8 cellular contexts compared by ENCODE assay signal in the genomic region with DNA sequence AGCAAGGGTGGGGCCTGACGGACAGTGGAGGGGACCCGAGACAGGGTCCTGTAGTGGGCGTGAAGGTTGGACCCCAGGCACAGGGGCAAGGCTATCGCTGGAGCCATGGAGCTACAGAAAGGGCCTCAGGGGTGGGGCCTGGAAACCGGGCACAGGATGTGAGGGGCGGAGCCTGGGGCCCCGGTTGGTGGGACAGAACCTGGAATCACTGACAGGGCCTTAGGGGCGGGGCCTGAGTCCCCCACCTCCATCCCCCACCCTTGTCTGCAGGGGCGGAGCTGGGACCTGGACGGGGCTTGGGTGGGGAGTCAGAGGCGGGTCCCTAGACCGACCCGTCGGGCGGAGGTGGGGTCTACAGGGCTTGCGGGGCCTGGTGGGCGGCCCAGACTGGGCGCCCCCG. TPM values are rescaled to one million over a fixed set of nuclear protein-coding genes. Genes with fewer than 3 reads are reported as not detected.
A peak's percentile ranks its signal among the peaks of the same experiment; 100 is the strongest.
DNase-seq lines count a peak whose midpoint lies in the region; ATAC-seq and TF ChIP-seq lines count a peak whose summit lies in the region.

No MANE protein-coding gene starts in this region.

- ATAC-seq in activated CD8-positive, alpha-beta T cell treated with anti-CD3 and anti-CD28 coated beads for 36 hours, result peak; percentile 73
- no peak for ATAC-seq in HG03460 (IDR thresholded peaks at IDR 0.05; ENCODE audit: unreplicated experiment)

- peaks cover 3% of the 10 kb centered on the region for H3K36me3 ChIP-seq in right atrium auricular region

- H3K4me3 Mint-ChIP-seq in activated CD8-positive, alpha-beta T cell treated with anti-CD3 and anti-CD28 coated beads for 36 hours, result no peak overlapping the region
- no peak overlapping the region for H3K4me3 Mint-ChIP-seq in chondrocyte (ENCODE audit: unreplicated experiment)

- peak overlapping the region; percentile 70 to 85 for H3K27ac ChIP-seq in right atrium auricular region

- DNase-seq in Kasumi-1 (lab: John Stamatoyannopoulos, UW), result peak; percentile 85 to 87
- peak; percentile 70 for DNase-seq in activated CD8-positive, alpha-beta T cell treated with anti-CD3 and anti-CD28 coated beads for 36 hours
- DNase-seq in right atrium auricular region (ENCODE audit: low spot score), result peak; percentile 89
- DNase-seq in renal cortical epithelial cell (ENCODE audit: low read depth), result peak; percentile 13
- no peak for DNase-seq in chondrocyte (ENCODE audit: low spot score)
- no peak for DNase-seq in DMS53 treated with DMSO at 0.1 percent for 48 hours (lab: John Stamatoyannopoulos, UW; ENCODE audit: unreplicated experiment)
- DNase-seq in mesenteric fat pad (ENCODE audit: low spot score), result no peak

- TF ChIP-seq CTCF in activated CD8-positive, alpha-beta T cell treated with anti-CD3 and anti-CD28 coated beads for 36 hours (IDR thresholded peaks at IDR 0.05), result no peak
- TF ChIP-seq CTCF in right atrium auricular region (IDR thresholded peaks at IDR 0.05) (no peak), chondrocyte (IDR thresholded peaks at IDR 0.05) (no peak)

- H3K4me1 ChIP-seq in right atrium auricular region, result peaks cover 0 to 40% of the 10 kb centered on the region in 2 donors

- peak overlapping the region; percentile 49 for H3K27ac Mint-ChIP-seq in activated CD8-positive, alpha-beta T cell treated with anti-CD3 and anti-CD28 coated beads for 36 hours
- no peak overlapping the region for H3K27ac Mint-ChIP-seq in chondrocyte (ENCODE audit: unreplicated experiment)

- intact Hi-C loops in activated CD8-positive, alpha-beta T cell treated with anti-CD3 and anti-CD28 coated beads for 36 hours (cut with micrococcal nuclease), result no loop called here

- H3K27me3 Mint-ChIP-seq in activated CD8-positive, alpha-beta T cell treated with anti-CD3 and anti-CD28 coated beads for 36 hours, result no peaks in the 10 kb centered on the region
- no peaks in the 10 kb centered on the region for H3K27me3 Mint-ChIP-seq in chondrocyte (ENCODE audit: low read depth)

- POLR2A ChIA-PET in activated CD8-positive, alpha-beta T cell treated with anti-CD3 and anti-CD28 coated beads for 36 hours (lab: Charles Lee), result interaction anchor here (0.7 to 2.4 kb wide), 5 partner anchors 16 to 53 kb away, joined by 3 to 18 read pairs (median 5); partner anchors contain the start of gene IL27RA

- H3K9me3 ChIP-seq in right atrium auricular region, result no peaks in the 10 kb centered on the region

- H3K9me3 Mint-ChIP-seq in activated CD8-positive, alpha-beta T cell treated with anti-CD3 and anti-CD28 coated beads for 36 hours, result no peaks in the 10 kb centered on the region
- no peaks in the 10 kb centered on the region for H3K9me3 Mint-ChIP-seq in chondrocyte (ENCODE audit: low read depth)

- peaks cover 10% of the 10 kb centered on the region for H3K36me3 Mint-ChIP-seq in activated CD8-positive, alpha-beta T cell treated with anti-CD3 and anti-CD28 coated beads for 36 hours (ENCODE audit: low read depth)
- H3K36me3 Mint-ChIP-seq in chondrocyte (ENCODE audit: low read depth), result peaks cover 5% of the 10 kb centered on the region

- H3K4me1 Mint-ChIP-seq in activated CD8-positive, alpha-beta T cell treated with anti-CD3 and anti-CD28 coated beads for 36 hours (ENCODE audit: low read depth), result peaks cover 20% of the 10 kb centered on the region
- H3K4me1 Mint-ChIP-seq in chondrocyte (ENCODE audit: low read depth), result peaks cover 17% of the 10 kb centered on the region

- CTCF ChIA-PET in activated CD8-positive, alpha-beta T cell treated with anti-CD3 and anti-CD28 coated beads for 36 hours (lab: Charles Lee), result interaction anchor here (0.7 to 1.7 kb wide), 5 partner anchors 10 to 70 kb away, joined by 3 to 4 read pairs (median 3); partner anchors contain the start of gene IL27RA

- no peaks in the 10 kb centered on the region for H3K27me3 ChIP-seq in right atrium auricular region

- peak overlapping the region; percentile 53 to 64 for H3K4me3 ChIP-seq in right atrium auricular region

RNA-seq across cellular contexts. Expression of gene DCAF15, which starts 26.0 kb away (rescaled TPM):
- total RNA-seq in activated CD8-positive, alpha-beta T cell treated with anti-CD3 and anti-CD28 coated beads for 36 hours, result 10 to 100 TPM; 51.3 to 51.9 TPM
- total RNA-seq in right atrium auricular region (10 to 100 TPM; 10.6 to 12.2 TPM), renal cortical epithelial cell (10.9 and 15.0 TPM in 2 replicates), chondrocyte (20.7 to 21.5 TPM (median 21.0 TPM) in 3 replicates), mesenteric fat pad (17.5 TPM)

RNA-seq across cellular contexts. Expression of gene RFX1, which starts 27.8 kb away (rescaled TPM):
- total RNA-seq in activated CD8-positive, alpha-beta T cell treated with anti-CD3 and anti-CD28 coated beads for 36 hours, result 10 to 100 TPM; 13.3 to 14.1 TPM
- total RNA-seq in right atrium auricular region (1 to 10 TPM; 3.2 to 5.2 TPM), renal cortical epithelial cell (1.6 and 11.6 TPM in 2 replicates), chondrocyte (9.1 to 9.4 TPM (median 9.4 TPM) in 3 replicates), mesenteric fat pad (12.2 TPM)

RNA-seq across cellular contexts. Expression of gene PODNL1, which starts 40.1 kb away (rescaled TPM):
- not detected for total RNA-seq in activated CD8-positive, alpha-beta T cell treated with anti-CD3 and anti-CD28 coated beads for 36 hours
- total RNA-seq in right atrium auricular region, result 1 to 10 TPM in 1 of 2 donors, under 1 TPM in 1; 0.47 to 1.1 TPM
- 0.17 and 0.89 TPM in 2 replicates for total RNA-seq in renal cortical epithelial cell
- total RNA-seq in chondrocyte, result 5.7 to 8.9 TPM (median 8.7 TPM) in 3 replicates
- total RNA-seq in mesenteric fat pad, result 0.93 TPM

RNA-seq across cellular contexts. Expression of gene RLN3, which starts 49.6 kb away (rescaled TPM):
- not detected for total RNA-seq in activated CD8-positive, alpha-beta T cell treated with anti-CD3 and anti-CD28 coated beads for 36 hours
- not detected for total RNA-seq in right atrium auricular region
- total RNA-seq in renal cortical epithelial cell, result not detected in 2 replicates
- not detected in 3 replicates for total RNA-seq in chondrocyte
- not detected for total RNA-seq in mesenteric fat pad

RNA-seq across cellular contexts. Expression of gene IL27RA, which starts 53.3 kb away (rescaled TPM):
- 10 to 100 TPM; 46.5 to 48.2 TPM for total RNA-seq in activated CD8-positive, alpha-beta T cell treated with anti-CD3 and anti-CD28 coated beads for 36 hours
- 1 to 10 TPM; 3.5 to 3.7 TPM for total RNA-seq in right atrium auricular region
- 4.7 and 14.1 TPM in 2 replicates for total RNA-seq in renal cortical epithelial cell
- total RNA-seq in chondrocyte, result 2.5 to 3.0 TPM (median 2.9 TPM) in 3 replicates
- total RNA-seq in mesenteric fat pad, result 8.5 TPM

Comparison
In these comparisons a context has a peak if more than half of its experiments do, and no peak if none do; other contexts are left out.
1. DNase-seq: peak in Kasumi-1 (2 of 2), activated CD8-positive, alpha-beta T cell treated with anti-CD3 and anti-CD28 coated beads for 36 hours (single experiment), right atrium auricular region (single experiment) and renal cortical epithelial cell (single experiment); none in chondrocyte (single experiment), DMS53 treated with DMSO at 0.1 percent for 48 hours (single experiment) and mesenteric fat pad (single experiment).